In genomic region chr13:107258599-107259187, GRCh38 we compare ENCODE assay signal across 22 cellular contexts.
DNase-seq lines count a peak whose midpoint lies in the region; TF ChIP-seq lines count a peak whose summit lies in the region.
"Had no signal": no experiment of that assay in that cellular context is flagged by ENCODE, and none has a peak within 500 bp of the region (broad histone marks: within the 10 kb centered on the region; RNA-seq: fewer than 3 reads in every experiment).

No MANE protein-coding gene starts in this region.

- BruUV-seq in PC-9 (replicated peaks; lab: Mats Ljungman, UMichigan), result no TSS peak

- no peaks in the 10 kb centered on the region for H3K36me3 ChIP-seq in PC-9 (ENCODE audit: low read depth)
- no peaks in the 10 kb centered on the region for H3K36me3 ChIP-seq in SJCRH30
- H3K36me3 ChIP-seq: adrenal gland, cardiac muscle cell, left lung, tibial artery had no signal

- no peak overlapping the region for H2AFZ ChIP-seq in PC-9

- DNase-seq in H4 (ENCODE audit: low spot score) (peak; percentile 90), PC-9 (peak; percentile 42 to 74), dermis blood vessel endothelial cell (peak; percentile 38), retinal pigment epithelial cell (ENCODE audit: low read depth) (peak; percentile 20), hippocampal formation (lab: John Stamatoyannopoulos, UW) (no peak), GF-D8 (lab: John Stamatoyannopoulos, UW) (no peak), SJCRH30 (no peak)
- DNase-seq: activated B cell treated with CpG ODN at 0.5 μM for 24 hours; activated CD4-positive, alpha-beta memory T cell treated with anti-CD3 and anti-CD28 coated beads, Interleukin-2, amount 10 ng/mL, durations not matched to agents 7 days and 5 days; activated gamma-delta T cell treated with Interleukin-2 at 50 U/mL for 16 hours; adrenal gland; dorsolateral prefrontal cortex; glutamatergic neuron; left lung; NCI-H1417; NCI-H526 treated with DMSO at 0.1 percent for 48 hours; small intestine; stimulated activated CD4-positive, alpha-beta T cell treated with anti-CD3 and anti-CD28 coated beads, Interleukin-4, amount 100 ng/mL, for 1 hour; stimulated activated naive CD8-positive, alpha-beta T cell treated with anti-CD3 and anti-CD28 coated beads, Interleukin-15, Interleukin-2, amounts not matched to agents 100 U/mL and 50 U/mL, for 24 hours; T-helper 17 cell; tibial artery had no signal

- H3K79me2 ChIP-seq in PC-9 (ENCODE audit: low read depth), result no peaks in the 10 kb centered on the region

- intact Hi-C loops in PC-9 (cut with micrococcal nuclease; ENCODE audit: unreplicated experiment), result no loop called here

- POLR2A ChIA-PET in PC-9 (lab: Charles Lee; ENCODE audit: unreplicated experiment), result no interaction called here

- no peaks in the 10 kb centered on the region for H3F3A ChIP-seq in PC-9 (ENCODE audit: insufficient read depth, low read depth)

- H3K27me3 ChIP-seq in PC-9 (ENCODE audit: insufficient read depth, low read depth) (no peaks in the 10 kb centered on the region), SJCRH30 (no peaks in the 10 kb centered on the region)
- H3K27me3 ChIP-seq: adrenal gland, cardiac muscle cell, dorsolateral prefrontal cortex, left lung, tibial artery had no signal

- H4K20me1 ChIP-seq in PC-9 (ENCODE audit: insufficient read depth), result no peaks in the 10 kb centered on the region

- no peaks in the 10 kb centered on the region for H3K9me2 ChIP-seq in PC-9 (ENCODE audit: insufficient read depth)

- no peak for TF ChIP-seq CTCF in PC-9 (conservative IDR thresholded peaks at IDR 0.05)
- no peak for TF ChIP-seq CTCF in retinal pigment epithelial cell (conservative IDR thresholded peaks at IDR 0.05; ENCODE audit: low read depth, low read length)

- H3K4me1 ChIP-seq in PC-9 (replicated peaks; ENCODE audit: insufficient read depth), result peaks cover 16% of the 10 kb centered on the region
- H3K4me1 ChIP-seq in SJCRH30, result no peaks in the 10 kb centered on the region
- H3K4me1 ChIP-seq: adrenal gland, left lung, tibial artery had no signal

- CTCF ChIA-PET in PC-9 (lab: Charles Lee), result no interaction called here

- H3K27ac ChIP-seq in PC-9 (peak overlapping the region; percentile 54), SJCRH30 (no peak overlapping the region)
- H3K27ac ChIP-seq: adrenal gland, cardiac muscle cell, dorsolateral prefrontal cortex, left lung, tibial artery had no signal

- H3K4me3 ChIP-seq in PC-9, result no peak overlapping the region
- no peak overlapping the region for H3K4me3 ChIP-seq in retinal pigment epithelial cell (ENCODE audit: low read length)
- no peak overlapping the region for H3K4me3 ChIP-seq in SJCRH30
- H3K4me3 ChIP-seq: adrenal gland, cardiac muscle cell, dorsolateral prefrontal cortex, left lung, tibial artery had no signal

- H3K9me3 ChIP-seq in PC-9 (ENCODE audit: insufficient read depth, low read depth) (no peaks in the 10 kb centered on the region; the same call in 1 of the 2 replicates), SJCRH30 (replicated peaks) (no peaks in the 10 kb centered on the region)
- H3K9me3 ChIP-seq: adrenal gland, left lung, tibial artery had no signal

- H3K4me2 ChIP-seq in PC-9, result 0 out of 2 replicates have a peak overlapping the region, but pooled peaks have one; percentile 1

Comparison
In these comparisons a context has a peak if more than half of its experiments do, and no peak if none do; other contexts are left out.
1. DNase-seq: peak in H4 (single experiment), PC-9 (2 of 2), dermis blood vessel endothelial cell (single experiment) and retinal pigment epithelial cell (single experiment); none in hippocampal formation (0 of 2), GF-D8 (single experiment) and SJCRH30 (0 of 2).